Comparison of ENCODE assay signal across 16 cellular contexts in genomic region chr9:117400131-117400530, GRCh38. TPM values are rescaled to one million over a fixed set of nuclear protein-coding genes. Genes with fewer than 3 reads are reported as not detected.
DNase-seq lines count a peak whose midpoint lies in the region; ATAC-seq lines count a peak whose summit lies in the region.
"Had no signal": no experiment of that assay in that cellular context is flagged by ENCODE, and none has a peak within 500 bp of the region (broad histone marks: within the 10 kb centered on the region; RNA-seq: fewer than 3 reads in every experiment).

No MANE protein-coding gene starts in this region.

- H3K4me3 ChIP-seq in MG63: no peak overlapping the region
- H3K4me3 ChIP-seq: BLaER1 treated with 17β-estradiol and CSF1 and Interleukin-3, amounts not matched to agents 10 nM and 100 nM; heart left ventricle; left lung had no signal

- no peaks in the 10 kb centered on the region for H3K36me3 ChIP-seq in MG63
- H3K36me3 ChIP-seq: BLaER1 treated with 17β-estradiol and CSF1 and Interleukin-3, amounts not matched to agents 10 nM and 100 nM; heart left ventricle; left lung had no signal

- no peak overlapping the region for H3K4me3 Mint-ChIP-seq in stimulated activated naive B cell treated with anti-CD40 and anti-IgM and Interleukin-4, amounts not matched to agents 10 μg/mL and 1 μg/mL and 100 μg/mL, for 72 hours
- H3K4me3 Mint-ChIP-seq: nephron had no signal

- no peak overlapping the region for H3K27ac Mint-ChIP-seq in stimulated activated naive B cell treated with anti-CD40 and anti-IgM and Interleukin-4, amounts not matched to agents 10 μg/mL and 1 μg/mL and 100 μg/mL, for 72 hours

- no peaks in the 10 kb centered on the region; the same call in none of the 2 replicates for H3K27me3 ChIP-seq in MG63
- H3K27me3 ChIP-seq: BLaER1 treated with 17β-estradiol and CSF1 and Interleukin-3, amounts not matched to agents 10 nM and 100 nM had no signal

- no peak for ATAC-seq in stimulated activated naive B cell treated with anti-CD40 and anti-IgM and Interleukin-4, amounts not matched to agents 10 μg/mL and 1 μg/mL and 100 μg/mL, for 72 hours (replicated peaks)
- no peak for ATAC-seq in GM18873 (IDR thresholded peaks at IDR 0.05; ENCODE audit: low FRiP score, unreplicated experiment)
- ATAC-seq: activated CD4-positive, CD25-positive, alpha-beta regulatory T cell treated with anti-CD3 and anti-CD28 coated beads, Interleukin-2, amount 50 U/mL, for 24 hours; heart left ventricle; left lung; stimulated activated naive CD8-positive, alpha-beta T cell treated with anti-CD3 and anti-CD28 coated beads, Interleukin-15, Interleukin-2, amounts not matched to agents 100 U/mL and 50 U/mL, for 24 hours had no signal

- H3K9me3 Mint-ChIP-seq in stimulated activated naive B cell treated with anti-CD40 and anti-IgM and Interleukin-4, amounts not matched to agents 10 μg/mL and 1 μg/mL and 100 μg/mL, for 72 hours: no peaks in the 10 kb centered on the region
- H3K9me3 Mint-ChIP-seq: nephron had no signal

- H3K9me3 ChIP-seq in MG63: no peaks in the 10 kb centered on the region
- H3K9me3 ChIP-seq: BLaER1 treated with 17β-estradiol and CSF1 and Interleukin-3, amounts not matched to agents 10 nM and 100 nM; heart left ventricle; left lung had no signal

- no peaks in the 10 kb centered on the region for H3K27me3 Mint-ChIP-seq in stimulated activated naive B cell treated with anti-CD40 and anti-IgM and Interleukin-4, amounts not matched to agents 10 μg/mL and 1 μg/mL and 100 μg/mL, for 72 hours

- H3K36me3 Mint-ChIP-seq in stimulated activated naive B cell treated with anti-CD40 and anti-IgM and Interleukin-4, amounts not matched to agents 10 μg/mL and 1 μg/mL and 100 μg/mL, for 72 hours: no peaks in the 10 kb centered on the region

- H3K4me1 Mint-ChIP-seq in stimulated activated naive B cell treated with anti-CD40 and anti-IgM and Interleukin-4, amounts not matched to agents 10 μg/mL and 1 μg/mL and 100 μg/mL, for 72 hours: no peaks in the 10 kb centered on the region
- H3K4me1 Mint-ChIP-seq: nephron had no signal

- DNase-seq in DMS79 (lab: John Stamatoyannopoulos, UW): peak; percentile 96
- peak; percentile 38 to 57 for DNase-seq in NCI-H1930 (lab: John Stamatoyannopoulos, UW)
- DNase-seq in NCI-H748 treated with DMSO at 0.1 percent for 48 hours (lab: John Stamatoyannopoulos, UW): peak; percentile 98
- DNase-seq in mucosa of gallbladder (ENCODE audit: low spot score): peak; percentile 53
- DNase-seq in NCI-H226: no peak
- no peak for DNase-seq in MG63
- no peak for DNase-seq in stimulated activated naive B cell treated with anti-CD40 and anti-IgM and Interleukin-4, amounts not matched to agents 10 μg/mL and 1 μg/mL and 100 μg/mL, for 72 hours
- DNase-seq: erythroblast; heart left ventricle; KBM-7; left lung; stimulated activated naive CD8-positive, alpha-beta T cell treated with anti-CD3 and anti-CD28 coated beads, Interleukin-15, Interleukin-2, amounts not matched to agents 100 U/mL and 50 U/mL, for 24 hours had no signal

RNA-seq across cellular contexts. Expression of gene ASTN2, which starts 14.7 kb away (rescaled TPM):
- 4.4 TPM for total RNA-seq in mucosa of gallbladder
- total RNA-seq in MG63 (2014; rRNA removed; shearing (Covaris generic); ENCODE audit: low replicate concordance): 1.1 and 8.0 TPM in 2 replicates

Comparison
In these comparisons a context has a peak if more than half of its experiments do, and no peak if none do; other contexts are left out.
1. DNase-seq: peak in DMS79 (single experiment), NCI-H1930 (2 of 2), NCI-H748 treated with DMSO at 0.1 percent for 48 hours (single experiment) and mucosa of gallbladder (single experiment); none in NCI-H226 (single experiment), MG63 (single experiment) and stimulated activated naive B cell treated with anti-CD40 and anti-IgM and Interleukin-4, amounts not matched to agents 10 μg/mL and 1 μg/mL and 100 μg/mL, for 72 hours (single experiment).